30 cellular contexts compared by ENCODE assay signal in genomic region chr2:210113636-210114235, GRCh38.
"Had no signal": no experiment of that assay in that cellular context is flagged by ENCODE, and none has a peak within 500 bp of the region (broad histone marks: within the 10 kb centered on the region; RNA-seq: fewer than 3 reads in every experiment).

No MANE protein-coding gene starts in this region.

- H3K4me3 ChIP-seq: SJCRH30, SK-N-MC had no signal

- DNase-seq: activated CD4-positive, alpha-beta memory T cell treated with anti-CD3 and anti-CD28 coated beads, Interleukin-2, amount 10 ng/mL, durations not matched to agents 7 days and 5 days; activated CD4-positive, alpha-beta T cell treated with anti-CD3 and anti-CD28 coated beads for 1 hour; activated CD4-positive, alpha-beta T cell treated with anti-CD3 and anti-CD28 coated beads for 48 hours; activated CD4-positive, CD25-positive, alpha-beta regulatory T cell; activated CD8-positive, alpha-beta memory T cell treated with anti-CD3 and anti-CD28 coated beads for 24 hours; activated CD8-positive, alpha-beta memory T cell treated with anti-CD3 and anti-CD28 coated beads, Interleukin-2, amount 10 ng/mL, durations not matched to agents 7 days and 5 days; activated CD8-positive, alpha-beta memory T cell treated with anti-CD3 and anti-CD28 coated beads, Interleukin-2, amount 50 U/mL, for 48 hours; activated effector memory CD4-positive, alpha-beta T cell treated with Interleukin-2 at 50 U/mL for 16 hours; activated naive CD4-positive, alpha-beta T cell treated with anti-CD3 and anti-CD28 coated beads, Interleukin-2, amount 10 ng/mL, durations not matched to agents 7 days and 5 days; activated naive CD8-positive, alpha-beta T cell treated with anti-CD3 and anti-CD28 coated beads, Interleukin-2, amount 50 U/mL, for 24 hours; activated T-cell treated with anti-CD3 and anti-CD28 coated beads, Interleukin-2, amount 50 U/mL, for 48 hours; anterior cingulate cortex; brain microvascular endothelial cell; central memory CD4-positive, alpha-beta T cell; MM.1S; MV-4-11; NCI-H1092; NCI-H1436 treated with DMSO at 0.1 percent for 48 hours; NCI-H1694 treated with DMSO at 0.1 percent for 48 hours; NCI-H2029; NCI-H2107; NCI-H2171 treated with DMSO at 0.1 percent for 48 hours; NCI-H345; NCI-H524 treated with DMSO at 0.1 percent for 48 hours; SHP77; SJCRH30; T1000; WERI-Rb-1 had no signal

- H3K27me3 ChIP-seq: brain microvascular endothelial cell, SJCRH30 had no signal

- H3K4me1 ChIP-seq: SJCRH30 had no signal

- H3K27ac ChIP-seq: brain microvascular endothelial cell, SJCRH30, SK-N-MC, WERI-Rb-1 had no signal

- ATAC-seq: activated CD8-positive, alpha-beta memory T cell treated with anti-CD3 and anti-CD28 coated beads, Interleukin-2, amount 10 ng/mL, durations not matched to agents 7 days and 5 days; activated naive CD8-positive, alpha-beta T cell treated with anti-CD3 and anti-CD28 coated beads, Interleukin-2, amount 50 U/mL, for 24 hours; Panc1 had no signal

- H3K9me3 ChIP-seq: SJCRH30 had no signal

- H3K36me3 ChIP-seq: brain microvascular endothelial cell, WERI-Rb-1 had no signal
